In the genomic region with DNA sequence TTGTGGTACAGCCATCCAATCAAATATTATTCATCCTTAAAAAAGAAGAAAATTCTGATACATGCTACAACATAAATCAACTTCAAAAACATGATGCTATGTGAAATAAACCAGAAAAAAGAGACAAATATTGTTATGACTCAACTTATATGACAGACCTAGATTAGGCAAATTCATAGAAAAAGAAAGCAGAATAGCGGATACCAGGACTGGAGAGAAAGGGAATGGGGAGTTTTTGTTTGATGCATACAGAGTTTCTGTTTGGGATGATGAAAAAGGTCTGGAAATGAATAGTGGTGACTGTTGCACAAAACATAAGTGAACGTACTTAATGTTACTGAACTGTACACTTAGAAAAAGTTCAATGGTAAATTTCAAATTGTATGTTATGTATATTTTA, we compare ENCODE assay signal across 21 cellular contexts.
DNase-seq lines count a peak whose midpoint lies in the region; ATAC-seq, FAIRE-seq and TF ChIP-seq lines count a peak whose summit lies in the region.
"Had no signal": no experiment of that assay in that cellular context is flagged by ENCODE, and none has a peak within 500 bp of the region (broad histone marks: within the 10 kb centered on the region; RNA-seq: fewer than 3 reads in every experiment).

No MANE protein-coding gene starts in this region.

- peaks cover 51% of the 10 kb centered on the region for H3K79me2 ChIP-seq in GM12878 (ENCODE audit: control insufficient read depth, insufficient read depth, low read length)

- WGBS in GM12878 (ENCODE audit: insufficient coverage, insufficient replicate concordance, low lambda C conversion rate, missing lambda C conversion rate): 0% methylated on average over 2 of the region's 2 CpGs

- H3K27ac Mint-ChIP-seq in activated CD4-positive, alpha-beta T cell treated with anti-CD3 and anti-CD28 coated beads for 36 hours: peak overlapping the region; percentile 81
- H3K27ac Mint-ChIP-seq in CD4-positive, alpha-beta T cell: peak overlapping the region; percentile 1
- peak overlapping the region in 3 of 10 donors; percentile 1 to 27 (median 3) for H3K27ac Mint-ChIP-seq in naive thymus-derived CD8-positive, alpha-beta T cell
- H3K27ac Mint-ChIP-seq: progenitor cell of endocrine pancreas had no signal

- H3K4me3 Mint-ChIP-seq in activated CD4-positive, alpha-beta T cell treated with anti-CD3 and anti-CD28 coated beads for 36 hours: no peak overlapping the region
- no peak overlapping the region for H3K4me3 Mint-ChIP-seq in CD4-positive, alpha-beta T cell
- no peak overlapping the region for H3K4me3 Mint-ChIP-seq in naive thymus-derived CD8-positive, alpha-beta T cell

- H3K4me3 ChIP-seq in HEK293 (ENCODE audit: low read depth, low read length) (no peak overlapping the region), GM12878 (no peak overlapping the region)
- H3K4me3 ChIP-seq: SJSA1, upper lobe of left lung had no signal

- SMC1A ChIA-PET in GM12878 (lab: Charles Lee; ENCODE audit: uncharacterized antibody, unreplicated experiment): no interaction called here

- no peaks in the 10 kb centered on the region for H3K9me3 Mint-ChIP-seq in activated CD4-positive, alpha-beta T cell treated with anti-CD3 and anti-CD28 coated beads for 36 hours (ENCODE audit: low read depth)
- no peaks in the 10 kb centered on the region for H3K9me3 Mint-ChIP-seq in CD4-positive, alpha-beta T cell
- H3K9me3 Mint-ChIP-seq in naive thymus-derived CD8-positive, alpha-beta T cell: no peaks in the 10 kb centered on the region
- H3K9me3 Mint-ChIP-seq: T-cell had no signal

- H2AFZ ChIP-seq in GM12878 (ENCODE audit: control insufficient read depth, low read depth, low read length): no peak overlapping the region

- H3K4me1 ChIP-seq in HEK293 (ENCODE audit: control insufficient read depth, insufficient read depth, low read length) (peaks cover 8% of the 10 kb centered on the region; the same call in 1 of the 2 replicates), GM12878 (ENCODE audit: control insufficient read depth, insufficient read depth, low read length) (peaks cover 13% of the 10 kb centered on the region)
- H3K4me1 ChIP-seq: SJSA1 had no signal

- DNase-seq in activated CD4-positive, alpha-beta T cell treated with anti-CD3 and anti-CD28 coated beads for 36 hours: no peak
- DNase-seq in activated CD4-positive, alpha-beta T cell treated with anti-CD3 and anti-CD28 coated beads, Interleukin-2, amount 50 U/mL, for 48 hours: no peak
- no peak for DNase-seq in CD4-positive, alpha-beta T cell
- DNase-seq in GM12878 (ENCODE audit: low read depth, low spot score): no peak
- no peak for DNase-seq in naive thymus-derived CD8-positive, alpha-beta T cell
- DNase-seq in C1 segment of cervical spinal cord (lab: John Stamatoyannopoulos, UW): no peak
- DNase-seq in LoVo (ENCODE audit: low spot score): no peak
- DNase-seq: 8988T, DMS53, H7, NCI-H1694 treated with DMSO at 0.1 percent for 48 hours, NCI-H2171, NCI-H524, upper lobe of left lung had no signal

- no peaks in the 10 kb centered on the region for H3K27me3 ChIP-seq in CD4-positive, alpha-beta T cell (ENCODE audit: control insufficient read depth, insufficient read depth, low read length)
- no peaks in the 10 kb centered on the region for H3K27me3 ChIP-seq in GM12878 (replicated peaks in 1 of 2; ENCODE audit: control insufficient read depth in 2 of 2, insufficient read depth in 2 of 2, low read length in 1 of 2)
- H3K27me3 ChIP-seq: SJSA1, upper lobe of left lung had no signal

- H3K36me3 Mint-ChIP-seq in activated CD4-positive, alpha-beta T cell treated with anti-CD3 and anti-CD28 coated beads for 36 hours (ENCODE audit: low read depth): no peaks in the 10 kb centered on the region
- no peaks in the 10 kb centered on the region for H3K36me3 Mint-ChIP-seq in CD4-positive, alpha-beta T cell (ENCODE audit: low read depth)
- peaks cover 0 to 6% (median 0%) of the 10 kb centered on the region in 3 donors for H3K36me3 Mint-ChIP-seq in naive thymus-derived CD8-positive, alpha-beta T cell
- H3K36me3 Mint-ChIP-seq: T-cell had no signal

- no peak for TF ChIP-seq RAD21 in GM12878 (IDR thresholded peaks at IDR 0.05; ENCODE audit: insufficient read depth, low read depth, low read length)

- H3K4me1 Mint-ChIP-seq in activated CD4-positive, alpha-beta T cell treated with anti-CD3 and anti-CD28 coated beads for 36 hours: peaks cover 50% of the 10 kb centered on the region
- peaks cover 65% of the 10 kb centered on the region for H3K4me1 Mint-ChIP-seq in CD4-positive, alpha-beta T cell (ENCODE audit: low read depth)
- peaks cover 27 to 64% (median 58%) of the 10 kb centered on the region in 4 donors for H3K4me1 Mint-ChIP-seq in naive thymus-derived CD8-positive, alpha-beta T cell

- no peaks in the 10 kb centered on the region for H3K9me3 ChIP-seq in CD4-positive, alpha-beta T cell (ENCODE audit: control insufficient read depth, low read length)
- H3K9me3 ChIP-seq in HEK293 (ENCODE audit: control insufficient read depth, insufficient read depth, low read depth, low read length) (no peaks in the 10 kb centered on the region), GM12878 (replicated peaks; ENCODE audit: control insufficient read depth, insufficient read depth, low read length) (no peaks in the 10 kb centered on the region; the same call in 2 of the 3 replicates)
- H3K9me3 ChIP-seq: SJSA1, upper lobe of left lung had no signal

- POLR2A ChIA-PET in activated CD4-positive, alpha-beta T cell treated with anti-CD3 and anti-CD28 coated beads for 36 hours (lab: Charles Lee): no interaction called here
- POLR2A ChIA-PET in CD4-positive, alpha-beta T cell (lab: Charles Lee): no interaction called here
- POLR2A ChIA-PET in HEK293 (lab: Yijun Ruan, JAX): no interaction called here
- POLR2A ChIA-PET in GM12878 (lab: Charles Lee): no interaction called here
- POLR2A ChIA-PET in naive thymus-derived CD8-positive, alpha-beta T cell (lab: Charles Lee): no interaction called here

- H3K36me3 ChIP-seq in HEK293 (ENCODE audit: control insufficient read depth in 2 of 2, insufficient read depth in 1 of 2, low read length in 2 of 2) (no peaks in the 10 kb centered on the region), GM12878 (ENCODE audit: control insufficient read depth in 2 of 2, insufficient read depth in 2 of 2, low read length in 1 of 2) (no peaks in the 10 kb centered on the region)
- H3K36me3 ChIP-seq: SJSA1, upper lobe of left lung had no signal

- intact Hi-C loops in activated CD4-positive, alpha-beta T cell treated with anti-CD3 and anti-CD28 coated beads for 36 hours (cut with DNase I, micrococcal nuclease): loop anchor here (1.0 kb wide), 2 partner anchors 25 to 39 kb away; no protein-coding TSS in a partner anchor
- intact Hi-C loops in CD4-positive, alpha-beta T cell (cut with DNase I, micrococcal nuclease): no loop called here
- intact Hi-C loops in GM12878 (cut with micrococcal nuclease; ENCODE audit: unreplicated experiment): no loop called here

- in situ Hi-C loops in GM12878 (cut with MboI): no loop called here

- H4K20me1 ChIP-seq in GM12878 (ENCODE audit: control insufficient read depth, insufficient read depth): no peaks in the 10 kb centered on the region; the same call in 1 of the 2 replicates

- H3K27ac ChIP-seq in CD4-positive, alpha-beta T cell (ENCODE audit: low read depth, low read length): no peak overlapping the region
- H3K27ac ChIP-seq in HEK293 (ENCODE audit: extremely low read depth, low read depth, low read length): no peak overlapping the region
- H3K27ac ChIP-seq in GM12878 (ENCODE audit: control insufficient read depth, insufficient read depth): peak overlapping the region; percentile 41; the same call in 1 of the 2 replicates
- H3K27ac ChIP-seq: SJSA1, upper lobe of left lung had no signal

- FAIRE-seq in GM12878 (lab: Jason Lieb, UNC): peak; percentile 79
- FAIRE-seq: G401.6, islet of Langerhans, TTC549 had no signal

- H3K4me2 ChIP-seq in GM12878 (ENCODE audit: control insufficient read depth, insufficient read depth): 0 out of 2 replicates have a peak overlapping the region, but pooled peaks have one; percentile 4

- H3K27me3 Mint-ChIP-seq in activated CD4-positive, alpha-beta T cell treated with anti-CD3 and anti-CD28 coated beads for 36 hours: no peaks in the 10 kb centered on the region
- H3K27me3 Mint-ChIP-seq in CD4-positive, alpha-beta T cell: no peaks in the 10 kb centered on the region
- no peaks in the 10 kb centered on the region for H3K27me3 Mint-ChIP-seq in naive thymus-derived CD8-positive, alpha-beta T cell
- H3K27me3 Mint-ChIP-seq: progenitor cell of endocrine pancreas, T-cell had no signal

- BruUV-seq in GM12878 (replicated peaks; lab: Mats Ljungman, UMichigan): no TSS peak

- no peak for TF ChIP-seq POLR2A in GM12878 (IDR thresholded peaks at IDR 0.05; ENCODE audit: low read depth, low read length)

- peak; percentile 77 for ATAC-seq in activated CD4-positive, alpha-beta T cell treated with anti-CD3 and anti-CD28 coated beads for 36 hours
- no peak for ATAC-seq in CD4-positive, alpha-beta T cell (ENCODE audit: poor library complexity)
- ATAC-seq in GM12878: peak; percentile 91
- no peak for ATAC-seq in naive thymus-derived CD8-positive, alpha-beta T cell

- no peak for TF ChIP-seq CTCF in CD4-positive, alpha-beta T cell (IDR thresholded peaks at IDR 0.05)
- TF ChIP-seq CTCF in HEK293 (tag by site-specific recombination; IDR thresholded peaks at IDR 0.05) (no peak), GM12878 (IDR thresholded peaks at IDR 0.05 in 2 of 3, conservative IDR thresholded peaks at IDR 0.05 in 1 of 3; ENCODE audit: control insufficient read depth in 2 of 3, extremely low read depth in 1 of 3, insufficient read depth in 1 of 3, low read depth in 3 of 3, low read length in 3 of 3) (no peak)

- RAD21 ChIA-PET in GM12878 (lab: Charles Lee; ENCODE audit: unreplicated experiment): no interaction called here

- H3K9ac ChIP-seq in GM12878 (ENCODE audit: control insufficient read depth, insufficient read depth, low read length): no peak overlapping the region

- TF ChIP-seq EP300 in GM12878 (IDR thresholded peaks at IDR 0.05; ENCODE audit: borderline replicate concordance in 1 of 2, control insufficient read depth in 1 of 2, low read depth in 2 of 2, low read length in 2 of 2): peak in 1 of 2 experiments; percentile 30; a peak in 2 of 4 replicates

- CTCF ChIA-PET in activated CD4-positive, alpha-beta T cell treated with anti-CD3 and anti-CD28 coated beads for 36 hours (lab: Charles Lee): no interaction called here
- CTCF ChIA-PET in CD4-positive, alpha-beta T cell (lab: Charles Lee): no interaction called here
- CTCF ChIA-PET in HEK293 (lab: Yijun Ruan, JAX): no interaction called here
- CTCF ChIA-PET in GM12878 (lab: Yijun Ruan, JAX): no interaction called here

TF ChIP-seq in HEK293, 187 proteins besides CTCF, POLR2A, EP300 and RAD21 (continues in another document):
- TF ChIP-seq ZBTB17 (tag by site-specific recombination; IDR thresholded peaks at IDR 0.05): peak; percentile 51; the same call in 1 of the 2 replicates

TF ChIP-seq in GM12878, 131 proteins besides CTCF, POLR2A, EP300 and RAD21 (continues in another document):
- TF ChIP-seq JUNB (IDR thresholded peaks at IDR 0.05) (peak; percentile 87), RCOR1 (conservative IDR thresholded peaks at IDR 0.05; ENCODE audit: low read depth, low read length) (no peak), TCF3 (IDR thresholded peaks at IDR 0.05; ENCODE audit: borderline replicate concordance, insufficient read depth, low read depth, low read length) (no peak), ZNF622 (IDR thresholded peaks at IDR 0.05) (no peak), POLR2AphosphoS5 (IDR thresholded peaks at IDR 0.05; ENCODE audit: low read length) (no peak)

Comparison
In these comparisons a context has a peak if more than half of its experiments do, and no peak if none do; other contexts are left out.
1. ATAC-seq: peak in activated CD4-positive, alpha-beta T cell treated with anti-CD3 and anti-CD28 coated beads for 36 hours (single experiment) and GM12878 (single experiment); none in CD4-positive, alpha-beta T cell (single experiment) and naive thymus-derived CD8-positive, alpha-beta T cell (0 of 2).
2. intact Hi-C loops: an anchor here in activated CD4-positive, alpha-beta T cell treated with anti-CD3 and anti-CD28 coated beads for 36 hours (1.0 kb wide); none called in CD4-positive, alpha-beta T cell and GM12878.